In genomic region chr15:32879980-32880379, GRCh38 we compare ENCODE assay signal across 25 cellular contexts.
"Had no signal": no experiment of that assay in that cellular context is flagged by ENCODE, and none has a peak within 500 bp of the region (broad histone marks: within the 10 kb centered on the region; RNA-seq: fewer than 3 reads in every experiment).

No MANE protein-coding gene starts in this region.

- H3K27ac ChIP-seq: colonic mucosa, lower lobe of right lung, neural progenitor cell, prostate gland, right atrium auricular region, upper lobe of right lung, uterus had no signal

- ATAC-seq: left ventricle myocardium superior; natural killer cell treated with Interleukin-12 subunit alpha and Interleukin-12 subunit beta and Interleukin-15 and Interleukin-18, amount 100 ng/mL, for 72 hours; sciatic nerve; stimulated activated effector memory CD8-positive, alpha-beta T cell treated with anti-CD3 and anti-CD28 coated beads, Interleukin-12 subunit alpha, Interleukin-12 subunit beta, amount 100 ng/mL, for 72 hours; stimulated activated naive CD8-positive, alpha-beta T cell treated with anti-CD3 and anti-CD28 coated beads, Interleukin-15, Interleukin-2, amounts not matched to agents 100 U/mL and 50 U/mL, for 24 hours; upper lobe of right lung had no signal

- H3K9me3 Mint-ChIP-seq: dendritic cell treated with granulocyte-macrophage colony-stimulating factor and Interleukin-4, amounts not matched to agents 40 ng/mL and 50 ng/mL, for 4 days; memory B cell; naive B cell; natural killer cell treated with Interleukin-12 subunit alpha and Interleukin-12 subunit beta and Interleukin-15 and Interleukin-18, amount 100 ng/mL, for 72 hours; neural progenitor cell; stimulated activated effector memory CD8-positive, alpha-beta T cell treated with anti-CD3 and anti-CD28 coated beads, Interleukin-12 subunit alpha, Interleukin-12 subunit beta, amount 100 ng/mL, for 72 hours had no signal

- H3K4me2 ChIP-seq: neural progenitor cell, smooth muscle cell had no signal

- H3K27me3 ChIP-seq: colonic mucosa, neural progenitor cell, right atrium auricular region, transverse colon, upper lobe of right lung, uterus had no signal

- DNase-seq: colonic mucosa; effector memory CD4-positive, alpha-beta T cell; erythroblast; head of caudate nucleus; left ventricle myocardium superior; lower lobe of right lung; naive B cell; stimulated activated CD4-positive, alpha-beta T cell treated with anti-CD3 and anti-CD28 coated beads, Interleukin-12 subunit alpha, Interleukin-12 subunit beta, amount 100 ng/mL, for 4 hours; stimulated activated CD4-positive, alpha-beta T cell treated with anti-CD3 and anti-CD28 coated beads, Interleukin-1b, Interleukin-23, amount 100 ng/mL, for 48 hours; stimulated activated CD4-positive, alpha-beta T cell treated with anti-CD3 and anti-CD28 coated beads, Interleukin-4, amount 100 ng/mL, for 24 hours; stimulated activated naive CD8-positive, alpha-beta T cell treated with anti-CD3 and anti-CD28 coated beads, Interleukin-15, Interleukin-2, amounts not matched to agents 100 U/mL and 50 U/mL, for 24 hours; transverse colon; upper lobe of right lung; uterus had no signal

- H3K4me3 ChIP-seq: colonic mucosa, lower lobe of right lung, neural progenitor cell, prostate gland, right atrium auricular region, smooth muscle cell, transverse colon, upper lobe of right lung, uterus had no signal

- H3K9ac ChIP-seq: neural progenitor cell had no signal

- H3K27me3 Mint-ChIP-seq: dendritic cell treated with granulocyte-macrophage colony-stimulating factor and Interleukin-4, amounts not matched to agents 40 ng/mL and 50 ng/mL, for 4 days; memory B cell had no signal

- H3K36me3 Mint-ChIP-seq: memory B cell; naive B cell; natural killer cell treated with Interleukin-12 subunit alpha and Interleukin-12 subunit beta and Interleukin-15 and Interleukin-18, amount 100 ng/mL, for 72 hours; stimulated activated effector memory CD8-positive, alpha-beta T cell treated with anti-CD3 and anti-CD28 coated beads, Interleukin-12 subunit alpha, Interleukin-12 subunit beta, amount 100 ng/mL, for 72 hours had no signal

- H3K9me3 ChIP-seq: colonic mucosa, lower lobe of right lung, prostate gland, right atrium auricular region, transverse colon, upper lobe of right lung, uterus had no signal

- H3K27ac Mint-ChIP-seq: dendritic cell treated with granulocyte-macrophage colony-stimulating factor and Interleukin-4, amounts not matched to agents 40 ng/mL and 50 ng/mL, for 4 days; memory B cell; naive B cell; natural killer cell treated with Interleukin-12 subunit alpha and Interleukin-12 subunit beta and Interleukin-15 and Interleukin-18, amount 100 ng/mL, for 72 hours; neural progenitor cell; stimulated activated effector memory CD8-positive, alpha-beta T cell treated with anti-CD3 and anti-CD28 coated beads, Interleukin-12 subunit alpha, Interleukin-12 subunit beta, amount 100 ng/mL, for 72 hours had no signal

- H3K4me3 Mint-ChIP-seq: dendritic cell treated with granulocyte-macrophage colony-stimulating factor and Interleukin-4, amounts not matched to agents 40 ng/mL and 50 ng/mL, for 4 days; memory B cell; naive B cell; natural killer cell treated with Interleukin-12 subunit alpha and Interleukin-12 subunit beta and Interleukin-15 and Interleukin-18, amount 100 ng/mL, for 72 hours; neural progenitor cell; stimulated activated effector memory CD8-positive, alpha-beta T cell treated with anti-CD3 and anti-CD28 coated beads, Interleukin-12 subunit alpha, Interleukin-12 subunit beta, amount 100 ng/mL, for 72 hours had no signal

- FAIRE-seq: frontal cortex, keratinocyte had no signal

- H3K36me3 ChIP-seq: colonic mucosa, lower lobe of right lung, neural progenitor cell, prostate gland, right atrium auricular region, upper lobe of right lung, uterus had no signal

- H3K4me1 Mint-ChIP-seq: naive B cell; stimulated activated effector memory CD8-positive, alpha-beta T cell treated with anti-CD3 and anti-CD28 coated beads, Interleukin-12 subunit alpha, Interleukin-12 subunit beta, amount 100 ng/mL, for 72 hours had no signal

- H2AFZ ChIP-seq: neural progenitor cell had no signal

- H3K4me1 ChIP-seq: colonic mucosa, neural progenitor cell, prostate gland, right atrium auricular region, upper lobe of right lung, uterus had no signal
